Comparison of ENCODE assay signal across 1 cellular context in the genomic region with DNA sequence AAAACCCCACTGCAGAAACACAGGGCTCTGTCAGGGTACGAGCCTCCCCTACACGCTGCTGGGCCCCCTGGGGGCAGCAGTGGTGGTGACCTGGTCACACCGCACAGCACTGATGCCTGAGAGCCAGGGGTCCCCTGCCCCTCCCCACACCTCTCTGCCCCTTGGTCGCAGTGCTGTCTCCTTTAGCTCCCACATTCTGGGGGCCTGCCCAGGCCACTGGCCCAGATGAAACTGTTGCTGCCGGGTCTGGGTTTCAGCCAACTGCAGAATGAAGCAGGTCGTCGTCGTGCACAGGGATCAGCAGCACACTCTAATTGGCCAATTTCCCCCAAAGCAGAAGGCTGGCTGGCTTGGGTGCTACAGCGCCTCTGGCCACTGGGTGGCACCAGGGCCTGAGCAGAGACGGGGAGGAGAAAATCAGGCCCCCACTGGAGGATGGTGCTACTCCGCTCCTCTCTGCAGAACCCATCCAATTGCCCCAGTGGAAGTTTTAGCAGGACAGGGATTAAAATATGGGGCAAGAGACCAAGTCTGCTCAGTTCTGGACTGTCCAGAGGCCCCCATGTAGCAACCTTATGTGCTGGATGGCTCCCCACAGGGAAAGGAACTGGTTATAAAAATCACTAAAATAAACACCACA.
TF ChIP-seq lines count a peak whose summit lies in the region.

No MANE protein-coding gene starts in this region.

TF ChIP-seq in neural cell, 6 proteins besides CTCF, POLR2A, EP300 and RAD21 (continued from another document):
- TF ChIP-seq, protein P1, sequence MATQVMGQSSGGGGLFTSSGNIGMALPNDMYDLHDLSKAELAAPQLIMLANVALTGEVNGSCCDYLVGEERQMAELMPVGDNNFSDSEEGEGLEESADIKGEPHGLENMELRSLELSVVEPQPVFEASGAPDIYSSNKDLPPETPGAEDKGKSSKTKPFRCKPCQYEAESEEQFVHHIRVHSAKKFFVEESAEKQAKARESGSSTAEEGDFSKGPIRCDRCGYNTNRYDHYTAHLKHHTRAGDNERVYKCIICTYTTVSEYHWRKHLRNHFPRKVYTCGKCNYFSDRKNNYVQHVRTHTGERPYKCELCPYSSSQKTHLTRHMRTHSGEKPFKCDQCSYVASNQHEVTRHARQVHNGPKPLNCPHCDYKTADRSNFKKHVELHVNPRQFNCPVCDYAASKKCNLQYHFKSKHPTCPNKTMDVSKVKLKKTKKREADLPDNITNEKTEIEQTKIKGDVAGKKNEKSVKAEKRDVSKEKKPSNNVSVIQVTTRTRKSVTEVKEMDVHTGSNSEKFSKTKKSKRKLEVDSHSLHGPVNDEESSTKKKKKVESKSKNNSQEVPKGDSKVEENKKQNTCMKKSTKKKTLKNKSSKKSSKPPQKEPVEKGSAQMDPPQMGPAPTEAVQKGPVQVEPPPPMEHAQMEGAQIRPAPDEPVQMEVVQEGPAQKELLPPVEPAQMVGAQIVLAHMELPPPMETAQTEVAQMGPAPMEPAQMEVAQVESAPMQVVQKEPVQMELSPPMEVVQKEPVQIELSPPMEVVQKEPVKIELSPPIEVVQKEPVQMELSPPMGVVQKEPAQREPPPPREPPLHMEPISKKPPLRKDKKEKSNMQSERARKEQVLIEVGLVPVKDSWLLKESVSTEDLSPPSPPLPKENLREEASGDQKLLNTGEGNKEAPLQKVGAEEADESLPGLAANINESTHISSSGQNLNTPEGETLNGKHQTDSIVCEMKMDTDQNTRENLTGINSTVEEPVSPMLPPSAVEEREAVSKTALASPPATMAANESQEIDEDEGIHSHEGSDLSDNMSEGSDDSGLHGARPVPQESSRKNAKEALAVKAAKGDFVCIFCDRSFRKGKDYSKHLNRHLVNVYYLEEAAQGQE (IDR thresholded peaks at IDR 0.05; ENCODE audit: borderline replicate concordance) = no peak
- TF ChIP-seq SMC3 (conservative IDR thresholded peaks at IDR 0.05; ENCODE audit: poor library complexity) = peak; percentile 80
- no peak for TF ChIP-seq POLR2AphosphoS5 (IDR thresholded peaks at IDR 0.05)
- no peak for TF ChIP-seq EZH2 (IDR thresholded peaks at IDR 0.05; ENCODE audit: borderline replicate concordance, insufficient read depth, low read length, poor library complexity, severe bottlenecking)
- TF ChIP-seq TAF1 (IDR thresholded peaks at IDR 0.05; ENCODE audit: low read depth) = no peak
